1 cellular context compared by ENCODE assay signal in the genomic region with DNA sequence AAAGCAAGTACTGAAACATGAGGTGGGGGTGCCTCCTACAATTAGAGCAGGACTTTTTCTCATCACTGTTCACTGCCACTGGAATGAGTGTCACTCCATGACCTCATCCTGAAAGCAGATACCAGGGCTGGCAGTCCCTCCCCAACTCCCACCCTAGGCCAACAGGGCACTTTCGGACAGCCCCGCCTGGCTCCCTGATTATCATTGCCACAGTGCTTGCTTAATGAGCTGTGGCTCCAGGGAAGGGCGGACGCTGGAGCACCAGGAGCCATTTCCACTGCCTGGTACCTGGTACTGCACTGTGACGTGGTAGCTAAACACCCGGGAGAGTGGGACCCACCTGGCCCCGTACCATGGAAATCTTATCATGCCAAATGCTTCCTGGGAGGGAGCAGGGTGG.
TF ChIP-seq lines count a peak whose summit lies in the region.

No MANE protein-coding gene starts in this region.

TF ChIP-seq in K562, 482 proteins besides CTCF, POLR2A, EP300 and RAD21:
- no peak for TF ChIP-seq ZNF134 (CRISPR knock-in tag; conservative IDR thresholded peaks at IDR 0.05)
- TF ChIP-seq, protein P1, sequence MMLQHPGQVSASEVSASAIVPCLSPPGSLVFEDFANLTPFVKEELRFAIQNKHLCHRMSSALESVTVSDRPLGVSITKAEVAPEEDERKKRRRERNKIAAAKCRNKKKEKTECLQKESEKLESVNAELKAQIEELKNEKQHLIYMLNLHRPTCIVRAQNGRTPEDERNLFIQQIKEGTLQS (IDR thresholded peaks at IDR 0.05): 0 out of 2 replicates have a peak, but pooled peaks have one; percentile 9
- TF ChIP-seq, protein P1 (CRISPR knock-in tag; conservative IDR thresholded peaks at IDR 0.05): no peak
